Comparison of ENCODE assay signal across 1 cellular context in genomic region chr4:26085581-26085980, GRCh38.
TF ChIP-seq lines count a peak whose summit lies in the region.

No MANE protein-coding gene starts in this region.

TF ChIP-seq in SK-N-SH treated with all-trans-retinoic acid at 6 μM for 48 hours, 23 proteins besides CTCF, POLR2A, EP300 and RAD21 (continued from another document):
- TF ChIP-seq PATZ1 (CRISPR knock-in tag; IDR thresholded peaks at IDR 0.05; ENCODE audit: borderline replicate concordance) (no peak), ZFP30 (CRISPR knock-in tag; IDR thresholded peaks at IDR 0.05) (no peak), ZC3H10 (CRISPR knock-in tag; IDR thresholded peaks at IDR 0.05) (no peak), TOX (CRISPR knock-in tag; IDR thresholded peaks at IDR 0.05; ENCODE audit: borderline replicate concordance) (no peak), CREB5 (CRISPR knock-in tag; IDR thresholded peaks at IDR 0.05; ENCODE audit: low read depth) (no peak), ZNF70 (CRISPR knock-in tag; IDR thresholded peaks at IDR 0.05) (no peak), ESRRG (CRISPR knock-in tag; IDR thresholded peaks at IDR 0.05) (no peak), ISL1 (CRISPR knock-in tag; IDR thresholded peaks at IDR 0.05) (no peak), CSRNP3 (CRISPR knock-in tag; IDR thresholded peaks at IDR 0.05) (no peak), POU6F1 (CRISPR knock-in tag; IDR thresholded peaks at IDR 0.05; ENCODE audit: borderline replicate concordance, low read depth) (no peak), PPARA (CRISPR knock-in tag; IDR thresholded peaks at IDR 0.05; ENCODE audit: borderline replicate concordance) (no peak)
